In the genomic region with DNA sequence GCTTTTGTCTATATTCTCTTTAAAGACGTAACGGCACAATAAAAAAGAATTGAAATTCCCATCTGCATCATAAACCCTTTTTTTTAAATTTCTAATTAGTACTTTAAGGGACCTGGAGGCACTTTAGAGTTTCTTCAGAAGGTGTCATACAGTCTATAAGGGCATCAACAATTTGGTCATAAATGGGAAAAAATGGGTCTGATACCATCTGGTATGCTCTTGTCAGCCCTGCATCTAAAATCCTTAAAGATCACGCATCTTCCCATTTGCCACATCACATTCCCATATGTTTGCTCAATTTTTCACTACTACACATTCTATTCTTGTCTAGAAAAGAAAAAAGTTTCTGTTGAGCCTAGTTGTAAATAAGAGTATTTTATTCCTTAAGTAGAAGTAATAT, we compare ENCODE assay signal across 27 cellular contexts.
"Had no signal": no experiment of that assay in that cellular context is flagged by ENCODE, and none has a peak within 500 bp of the region (broad histone marks: within the 10 kb centered on the region; RNA-seq: fewer than 3 reads in every experiment).

No MANE protein-coding gene starts in this region.

- H3K27ac ChIP-seq: colonic mucosa, coronary artery, dorsolateral prefrontal cortex, epithelial cell of prostate, esophagus muscularis mucosa, esophagus squamous epithelium, foreskin keratinocyte, gastrocnemius medialis, gastroesophageal sphincter, heart left ventricle, heart right ventricle had no signal

- H3K36me3 ChIP-seq: colonic mucosa, esophagus muscularis mucosa, esophagus squamous epithelium, gastrocnemius medialis, gastroesophageal sphincter, heart left ventricle, heart right ventricle had no signal

- H3K9me3 ChIP-seq: colonic mucosa, esophagus muscularis mucosa, esophagus squamous epithelium, gastrocnemius medialis, gastroesophageal sphincter, heart left ventricle, heart right ventricle had no signal

- ATAC-seq: effector memory CD8-positive, alpha-beta T cell; esophagus mucosa; foreskin keratinocyte; gastrocnemius medialis; gastroesophageal sphincter; heart left ventricle; heart right ventricle had no signal

- H3K4me3 ChIP-seq: colonic mucosa, coronary artery, dorsolateral prefrontal cortex, esophagus muscularis mucosa, esophagus squamous epithelium, gastrocnemius medialis, gastroesophageal sphincter, heart left ventricle, heart right ventricle had no signal

- H3K4me1 ChIP-seq: colonic mucosa, esophagus muscularis mucosa, esophagus squamous epithelium, foreskin keratinocyte, gastrocnemius medialis, gastroesophageal sphincter, heart left ventricle, heart right ventricle had no signal

- FAIRE-seq: colon, endothelial cell of umbilical vein, frontal cortex had no signal

- DNase-seq: colonic mucosa; cortex of kidney; dermis blood vessel endothelial cell; dorsolateral prefrontal cortex; effector CD4-positive, alpha-beta T cell; effector CD8-positive, alpha-beta T cell; effector memory CD4-positive, alpha-beta T cell; effector memory CD8-positive, alpha-beta T cell; endodermal cell; erythroblast; esophagus squamous epithelium; foreskin fibroblast; foreskin keratinocyte; foreskin melanocyte; gastrocnemius medialis; glutamatergic neuron; head of caudate nucleus; heart left ventricle; heart right ventricle had no signal

- H3K27me3 ChIP-seq: colonic mucosa, esophagus muscularis mucosa, esophagus squamous epithelium, foreskin keratinocyte, gastrocnemius medialis, gastroesophageal sphincter, heart right ventricle had no signal
